21 cellular contexts compared by ENCODE assay signal in the genomic region with DNA sequence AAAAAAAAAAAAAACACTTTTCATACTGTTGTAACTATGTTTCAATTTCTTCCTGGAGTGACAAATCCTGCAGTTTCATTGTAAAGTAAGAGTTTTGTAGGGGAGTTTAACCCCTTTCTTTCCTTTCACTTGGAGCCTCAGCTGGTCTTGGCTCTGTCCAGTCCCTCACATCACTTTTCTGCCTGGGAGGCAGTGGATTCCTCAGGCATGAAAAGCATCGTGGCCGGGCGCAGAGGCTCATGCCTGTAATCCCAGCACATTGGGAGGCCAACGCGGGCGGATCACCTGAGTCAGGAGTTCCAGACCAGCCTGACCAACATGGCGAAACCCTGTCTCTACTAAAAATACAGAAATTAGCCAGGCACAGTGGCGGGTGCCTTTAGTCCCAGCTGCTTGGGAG. TPM values are rescaled to one million over a fixed set of nuclear protein-coding genes. Genes with fewer than 3 reads are reported as not detected.
DNase-seq lines count a peak whose midpoint lies in the region; ATAC-seq and TF ChIP-seq lines count a peak whose summit lies in the region.
"Had no signal": no experiment of that assay in that cellular context is flagged by ENCODE, and none has a peak within 500 bp of the region (broad histone marks: within the 10 kb centered on the region; RNA-seq: fewer than 3 reads in every experiment).

No MANE protein-coding gene starts in this region.

- no peaks in the 10 kb centered on the region for H3K4me1 Mint-ChIP-seq in GM23338
- H3K4me1 Mint-ChIP-seq in effector memory CD8-positive, alpha-beta T cell (ENCODE audit: low read depth in 2 of 2): no peaks in the 10 kb centered on the region
- H3K4me1 Mint-ChIP-seq: CD14-positive monocyte; CD8-positive, alpha-beta memory T cell had no signal

- H3K27ac ChIP-seq in GM23338 (ENCODE audit: low read depth) (no peak overlapping the region), osteoblast (ENCODE audit: low read depth, low read length) (no peak overlapping the region)
- H3K27ac ChIP-seq: 22Rv1; BLaER1 treated with 17β-estradiol and CSF1 and Interleukin-3, amounts not matched to agents 10 nM and 100 nM; GM23248 had no signal

- no peaks in the 10 kb centered on the region for H3K9me3 ChIP-seq in osteoblast (ENCODE audit: low read depth, low read length)
- H3K9me3 ChIP-seq: BE2C had no signal

- H3K27ac Mint-ChIP-seq in GM23338: no peak overlapping the region
- H3K27ac Mint-ChIP-seq in effector memory CD8-positive, alpha-beta T cell: no peak overlapping the region
- H3K27ac Mint-ChIP-seq: CD4-positive, alpha-beta T cell; CD8-positive, alpha-beta memory T cell had no signal

- H4K20me1 ChIP-seq in GM23338 (replicated peaks; ENCODE audit: insufficient read depth) (no peaks in the 10 kb centered on the region), osteoblast (ENCODE audit: insufficient read depth, low read length) (no peaks in the 10 kb centered on the region)
- H4K20me1 ChIP-seq: BLaER1 treated with 17β-estradiol and CSF1 and Interleukin-3, amounts not matched to agents 10 nM and 100 nM had no signal

- H3K36me3 Mint-ChIP-seq in GM23338 (ENCODE audit: low read depth): no peaks in the 10 kb centered on the region
- no peaks in the 10 kb centered on the region for H3K36me3 Mint-ChIP-seq in effector memory CD8-positive, alpha-beta T cell (ENCODE audit: insufficient read depth)
- H3K36me3 Mint-ChIP-seq: CD14-positive monocyte; CD8-positive, alpha-beta memory T cell had no signal

- H3K4me3 Mint-ChIP-seq in GM23338: no peak overlapping the region
- H3K4me3 Mint-ChIP-seq in effector memory CD8-positive, alpha-beta T cell: no peak overlapping the region
- H3K4me3 Mint-ChIP-seq: CD4-positive, alpha-beta T cell; CD8-positive, alpha-beta memory T cell had no signal

- H3K36me3 ChIP-seq in GM23338 (ENCODE audit: insufficient read depth): no peaks in the 10 kb centered on the region
- no peaks in the 10 kb centered on the region for H3K36me3 ChIP-seq in osteoblast (ENCODE audit: insufficient read depth, low read length)
- H3K36me3 ChIP-seq: BE2C; BLaER1 treated with 17β-estradiol and CSF1 and Interleukin-3, amounts not matched to agents 10 nM and 100 nM had no signal

- no peak for TF ChIP-seq CTCF in GM23338 (conservative IDR thresholded peaks at IDR 0.05; ENCODE audit: low read depth in 2 of 2)
- no peak for TF ChIP-seq CTCF in osteoblast (IDR thresholded peaks at IDR 0.05; ENCODE audit: extremely low read depth, low read depth, low read length)

- peaks cover 5% of the 10 kb centered on the region; the same call in 1 of the 3 replicates for H3K9me3 Mint-ChIP-seq in GM23338
- H3K9me3 Mint-ChIP-seq in effector memory CD8-positive, alpha-beta T cell: peaks cover 4 to 18% of the 10 kb centered on the region in 2 donors
- H3K9me3 Mint-ChIP-seq: CD4-positive, alpha-beta T cell had no signal

- DNase-seq in GM23338 (ENCODE audit: low spot score) (no peak), RPMI7951 (ENCODE audit: low read depth) (peak; percentile 32), islet precursor cell (peak; percentile 65), osteoblast (ENCODE audit: insufficient read length, low spot score, missing footprints) (peak; percentile 54), AG08395 (ENCODE audit: low spot score) (no peak), GOT3 (lab: John Stamatoyannopoulos, UW) (no peak), COLO668 (lab: John Stamatoyannopoulos, UW; ENCODE audit: unreplicated experiment) (no peak)
- no peak for DNase-seq in effector memory CD8-positive, alpha-beta T cell
- DNase-seq: AML-193; BE2C; Calu3; CD4-positive, alpha-beta T cell; CD8-positive, alpha-beta memory T cell; COR-L47; DMS53; DND-41; HCEC 1CT had no signal

- H3K4me2 ChIP-seq in GM23338 (no peak overlapping the region), osteoblast (ENCODE audit: insufficient read depth, low read length) (no peak overlapping the region)
- H3K4me2 ChIP-seq: BLaER1 treated with 17β-estradiol and CSF1 and Interleukin-3, amounts not matched to agents 10 nM and 100 nM had no signal

- H3K4me1 ChIP-seq in GM23338 (ENCODE audit: insufficient read depth) (no peaks in the 10 kb centered on the region), osteoblast (ENCODE audit: insufficient read depth, low read length) (peaks cover 4% of the 10 kb centered on the region)
- H3K4me1 ChIP-seq: BE2C had no signal

- no peak for ATAC-seq in GM23338
- ATAC-seq in effector memory CD8-positive, alpha-beta T cell (replicated peaks): no peak

- H3K27me3 ChIP-seq in GM23338 (ENCODE audit: insufficient read depth) (no peaks in the 10 kb centered on the region), osteoblast (ENCODE audit: insufficient read depth, low read length) (no peaks in the 10 kb centered on the region)
- H3K27me3 ChIP-seq: BE2C had no signal

- H3K9me2 ChIP-seq in GM23338 (ENCODE audit: insufficient read depth): no peaks in the 10 kb centered on the region

- no peaks in the 10 kb centered on the region for H3K79me2 ChIP-seq in GM23338 (replicated peaks; ENCODE audit: insufficient read depth)
- no peaks in the 10 kb centered on the region for H3K79me2 ChIP-seq in osteoblast (ENCODE audit: insufficient read depth, low read length)

- no peaks in the 10 kb centered on the region for H3F3A ChIP-seq in GM23338 (replicated peaks; ENCODE audit: low read depth)

- H3K4me3 ChIP-seq in GM23338 (no peak overlapping the region), osteoblast (ENCODE audit: insufficient read depth, low read length) (no peak overlapping the region)
- H3K4me3 ChIP-seq: BLaER1 treated with 17β-estradiol and CSF1 and Interleukin-3, amounts not matched to agents 10 nM and 100 nM; GM23248 had no signal

- peaks cover 6% of the 10 kb centered on the region for H3K27me3 Mint-ChIP-seq in GM23338 (ENCODE audit: insufficient read depth, low read depth, poor library complexity)
- no peaks in the 10 kb centered on the region for H3K27me3 Mint-ChIP-seq in effector memory CD8-positive, alpha-beta T cell
- H3K27me3 Mint-ChIP-seq: CD4-positive, alpha-beta T cell; CD8-positive, alpha-beta memory T cell had no signal

- H2AFZ ChIP-seq in GM23338 (peak overlapping the region; percentile 18; the same call in 1 of the 2 replicates), osteoblast (ENCODE audit: low read length) (no peak overlapping the region)
- H2AFZ ChIP-seq: GM23248 had no signal

TF ChIP-seq in GM23338, 12 proteins besides CTCF, POLR2A, EP300 and RAD21 (continues in another document):
- TF ChIP-seq JUNB (IDR thresholded peaks at IDR 0.05; ENCODE audit: unreplicated experiment): no peak
- no peak for TF ChIP-seq POLR2AphosphoS5 (IDR thresholded peaks at IDR 0.05; ENCODE audit: low read depth)
- TF ChIP-seq ZNF331 (CRISPR knock-in tag; IDR thresholded peaks at IDR 0.05; ENCODE audit: low read depth): no peak
- no peak for TF ChIP-seq ZNF114 (CRISPR knock-in tag; IDR thresholded peaks at IDR 0.05)
- TF ChIP-seq STAT1 (IDR thresholded peaks at IDR 0.05; ENCODE audit: unreplicated experiment): no peak
- TF ChIP-seq CREB1 (CRISPR knock-in tag; IDR thresholded peaks at IDR 0.05; ENCODE audit: low read depth): no peak
- TF ChIP-seq REST (IDR thresholded peaks at IDR 0.05; ENCODE audit: unreplicated experiment): no peak
- TF ChIP-seq NANOG (IDR thresholded peaks at IDR 0.05; ENCODE audit: borderline replicate concordance): no peak
- no peak for TF ChIP-seq EZH2 (IDR thresholded peaks at IDR 0.05; ENCODE audit: low read depth, unreplicated experiment)

RNA-seq across cellular contexts. Expression of gene MYO10, which starts 45.6 kb away (rescaled TPM):
- 114 and 119 TPM in 2 replicates for total RNA-seq in GM23338 (2014; rRNA removed; shearing (Covaris generic))
- polyA plus RNA-seq in GM23338 (2016; fragmentation: Nextera tagmentation; extraction: Ambion mirVana): 276 TPM in 2 replicates
- total RNA-seq in RPMI7951 (2014; rRNA removed; shearing (Covaris generic)): 16.5 and 17.2 TPM in 2 replicates
- 40.9 and 43.6 TPM in 2 replicates for total RNA-seq in osteoblast
- total RNA-seq: CD4-positive, alpha-beta T cell had no signal
- polyA plus RNA-seq: CD8-positive, alpha-beta memory T cell had no signal

Comparison
In these comparisons a context has a peak if more than half of its experiments do, and no peak if none do; other contexts are left out.
1. DNase-seq: peak in RPMI7951 (single experiment), islet precursor cell (single experiment) and osteoblast (single experiment); none in GM23338 (single experiment), effector memory CD8-positive, alpha-beta T cell (0 of 3), AG08395 (single experiment), GOT3 (single experiment) and COLO668 (single experiment).